ENCODE assay signal across 9 cellular contexts in genomic region chr12:65824314-65824563, GRCh38. TPM values are rescaled to one million over a fixed set of nuclear protein-coding genes. Genes with fewer than 3 reads are reported as not detected.
DNase-seq lines count a peak whose midpoint lies in the region; ATAC-seq and TF ChIP-seq lines count a peak whose summit lies in the region.
"Had no signal": no experiment of that assay in that cellular context is flagged by ENCODE, and none has a peak within 500 bp of the region (broad histone marks: within the 10 kb centered on the region; RNA-seq: fewer than 3 reads in every experiment).

TSS of gene HMGA2 (plus strand) at chr12:65824483. CDS start at chr12:65825271, 788 bp downstream.

- peak within 1 kb of the TSS; percentile 78 for H3K9ac ChIP-seq in ES-I3 (ENCODE audit: low read depth, low read length)

- H3K36me3 ChIP-seq in ES-I3 (ENCODE audit: insufficient read depth, low read length) (no peaks in the 10 kb centered on the region), esophagus squamous epithelium (no peaks in the 10 kb centered on the region), neuron (ENCODE audit: insufficient read depth, low read length) (no peaks in the 10 kb centered on the region)

- H3K4me3 ChIP-seq in esophagus squamous epithelium (peak within 1 kb of the TSS; percentile 49 to 80 (median 61)), neuron (ENCODE audit: low read length) (peak within 1 kb of the TSS; percentile 79)

- TF ChIP-seq POLR2A in esophagus squamous epithelium (IDR thresholded peaks at IDR 0.05) = no peak

- H2AFZ ChIP-seq in neuron (ENCODE audit: low read depth, low read length) = peak within 1 kb of the TSS; percentile 100

- intact Hi-C loops in esophagus squamous epithelium (cut with DNase I) = no loop called here

- peak within 1 kb of the TSS in 3 of 4 donors; percentile 38 to 43 (median 43) for H3K27ac ChIP-seq in esophagus squamous epithelium

- TF ChIP-seq CTCF in esophagus squamous epithelium (IDR thresholded peaks at IDR 0.05) = no peak

- WGBS in esophagus squamous epithelium, 2 donors = 0 to 7% methylated on average over 7 to 10 of the region's 14 CpGs

- H3K27me3 ChIP-seq in esophagus squamous epithelium = peaks cover 0 to 93% (median 13%) of the 10 kb centered on the region in 4 donors
- no peaks in the 10 kb centered on the region for H3K27me3 ChIP-seq in neuron (ENCODE audit: insufficient read depth, low read length)

- H3K4me1 ChIP-seq in ES-I3 (ENCODE audit: insufficient read depth, low read length) (peaks cover 10% of the 10 kb centered on the region; the same call in 1 of the 2 replicates), esophagus squamous epithelium (peaks cover 13 to 43% (median 17%) of the 10 kb centered on the region in 3 donors), neuron (ENCODE audit: insufficient read depth, low read length) (peaks cover 33% of the 10 kb centered on the region)

- ATAC-seq in GM18519 (IDR thresholded peaks at IDR 0.05; ENCODE audit: low FRiP score, unreplicated experiment) (no peak), HG03025 (IDR thresholded peaks at IDR 0.05; ENCODE audit: low FRiP score, unreplicated experiment) (no peak)

- DNase-seq in RPMI7951 (ENCODE audit: low read depth) (no peak), esophagus squamous epithelium (lab: John Stamatoyannopoulos, UW) (no peak), NOMO-1 (lab: John Stamatoyannopoulos, UW; ENCODE audit: unreplicated experiment in 2 of 2) (no peak), NCI-H128 (lab: John Stamatoyannopoulos, UW; ENCODE audit: unreplicated experiment) (no peak)

- H3K9me3 ChIP-seq in ES-I3 (ENCODE audit: control insufficient read depth, insufficient read depth, low read length) (no peaks in the 10 kb centered on the region), esophagus squamous epithelium (no peaks in the 10 kb centered on the region), neuron (ENCODE audit: low read length) (no peaks in the 10 kb centered on the region)

RNA-seq across cellular contexts. Expression of gene HMGA2, which starts in this region (rescaled TPM):
- 17.3 and 20.1 TPM in 2 replicates for total RNA-seq in RPMI7951 (2014; rRNA removed; shearing (Covaris generic))
- total RNA-seq in esophagus squamous epithelium = 1 to 10 TPM in 1 of 4 donors, under 1 TPM in 3; 0.08 to 5.6 (median 0.43) TPM
- total RNA-seq: NCI-H460 had no signal
